ENCODE assay signal across 11 cellular contexts in the genomic region with DNA sequence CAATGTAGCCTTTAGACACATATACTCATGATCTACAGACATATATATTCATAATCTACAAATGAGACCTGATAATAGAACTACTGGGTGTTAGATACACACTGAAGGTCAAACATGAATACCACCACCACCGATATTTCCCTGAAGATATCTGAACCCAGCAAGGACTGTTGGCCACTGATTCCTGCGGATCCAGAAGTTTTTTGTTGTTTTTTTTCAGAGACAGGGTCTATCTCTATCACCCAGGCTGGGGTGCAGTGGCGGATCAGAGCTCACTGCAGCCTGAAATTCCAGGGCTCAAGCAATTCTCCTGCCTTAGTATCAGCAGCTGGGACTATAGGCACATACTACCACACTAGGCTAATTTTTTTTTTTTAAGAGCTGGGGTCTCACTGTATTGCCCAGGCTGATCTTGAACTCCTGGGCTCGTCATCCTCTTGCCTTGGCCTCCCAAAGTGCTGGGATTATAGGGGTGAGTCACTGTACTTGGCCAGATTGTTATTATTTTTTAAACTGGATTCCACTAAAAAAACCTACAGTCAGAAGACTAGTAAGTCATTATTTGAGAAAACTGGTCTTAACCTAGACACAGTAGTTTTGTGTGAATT. TPM values are rescaled to one million over a fixed set of nuclear protein-coding genes. Genes with fewer than 3 reads are reported as not detected.
DNase-seq lines count a peak whose midpoint lies in the region; ATAC-seq, FAIRE-seq and TF ChIP-seq lines count a peak whose summit lies in the region.
"Had no signal": no experiment of that assay in that cellular context is flagged by ENCODE, and none has a peak within 500 bp of the region (broad histone marks: within the 10 kb centered on the region; RNA-seq: fewer than 3 reads in every experiment).

No MANE protein-coding gene starts in this region.

- no peaks in the 10 kb centered on the region for H3K27me3 Mint-ChIP-seq in astrocyte (ENCODE audit: low read depth, unreplicated experiment)
- H3K27me3 Mint-ChIP-seq in nephron progenitor cell (ENCODE audit: low read depth, poor library complexity): peaks cover 2% of the 10 kb centered on the region

- TF ChIP-seq CTCF in DOHH2 (IDR thresholded peaks at IDR 0.05; ENCODE audit: low read depth, low read length, poor library complexity, severe bottlenecking) (no peak), Loucy (conservative IDR thresholded peaks at IDR 0.05; ENCODE audit: low read length) (no peak), astrocyte (IDR thresholded peaks at IDR 0.05; ENCODE audit: insufficient read depth, low read depth, low read length) (no peak), nephron progenitor cell (IDR thresholded peaks at IDR 0.05) (no peak)

- H3K9me3 Mint-ChIP-seq in astrocyte (ENCODE audit: unreplicated experiment) (no peaks in the 10 kb centered on the region), nephron progenitor cell (no peaks in the 10 kb centered on the region)

- peak overlapping the region; percentile 84 for H3K9ac ChIP-seq in Loucy (ENCODE audit: low read depth, low read length, poor library complexity, severe bottlenecking)
- H3K9ac ChIP-seq in astrocyte (ENCODE audit: low read length): no peak overlapping the region

- H3K4me1 ChIP-seq in DOHH2 (ENCODE audit: control insufficient read depth, low read length) (peaks cover 24% of the 10 kb centered on the region), Loucy (ENCODE audit: insufficient read depth, low read length, poor library complexity, severe bottlenecking) (peaks cover 55% of the 10 kb centered on the region), astrocyte (ENCODE audit: insufficient read depth, low read length) (peaks cover 8% of the 10 kb centered on the region)

- H3K4me3 Mint-ChIP-seq in astrocyte (ENCODE audit: unreplicated experiment) (peak overlapping the region; percentile 78), nephron progenitor cell (peak overlapping the region; percentile 77)

- peaks cover 27% of the 10 kb centered on the region for H3K4me1 Mint-ChIP-seq in astrocyte (ENCODE audit: low read depth, unreplicated experiment)
- peaks cover 27% of the 10 kb centered on the region for H3K4me1 Mint-ChIP-seq in nephron progenitor cell

- DNase-seq in astrocyte (ENCODE audit: low read depth): no peak
- DNase-seq in nephron progenitor cell: no peak
- DNase-seq in activated gamma-delta T cell treated with Interleukin-2 at 50 U/mL for 16 hours: no peak
- no peak for DNase-seq in ACHN
- DNase-seq: activated CD4-positive, alpha-beta T cell treated with anti-CD3 and anti-CD28 coated beads, Interleukin-2, amount 50 U/mL, for 48 hours; cerebellar nuclear complex; HCEC 1CT; mucosa of descending colon had no signal

- in situ Hi-C loops in ACHN (cut with HindIII; ENCODE audit: low pct_ligation_motif_present, low pct_unique_long_range_greater_than_20kb, low sequenced_read_pairs): no loop called here

- H3K4me3 ChIP-seq in DOHH2 (ENCODE audit: low read length): peak overlapping the region; percentile 90
- H3K4me3 ChIP-seq in Loucy (ENCODE audit: low read length, poor library complexity, severe bottlenecking): peak overlapping the region; percentile 87
- no peak overlapping the region for H3K4me3 ChIP-seq in astrocyte (ENCODE audit: insufficient read depth, low read depth, low read length)
- H3K4me3 ChIP-seq: mucosa of descending colon had no signal

- H3K36me3 ChIP-seq in DOHH2 (ENCODE audit: control insufficient read depth, low read length) (peaks cover 54% of the 10 kb centered on the region), Loucy (ENCODE audit: insufficient read depth, low read length) (no peaks in the 10 kb centered on the region), astrocyte (ENCODE audit: insufficient read depth, low read length) (peaks cover 5% of the 10 kb centered on the region)

- H3K9me3 ChIP-seq in DOHH2 (ENCODE audit: control insufficient read depth, insufficient read depth, low read length) (no peaks in the 10 kb centered on the region), Loucy (ENCODE audit: insufficient read depth, low read depth, low read length) (no peaks in the 10 kb centered on the region), astrocyte (ENCODE audit: insufficient read depth, low read depth, low read length) (no peaks in the 10 kb centered on the region)
- H3K9me3 ChIP-seq: mucosa of descending colon had no signal

- H3F3A ChIP-seq in DOHH2 (ENCODE audit: control insufficient read depth, insufficient read depth): peaks cover 14% of the 10 kb centered on the region
- no peaks in the 10 kb centered on the region; the same call in 1 of the 2 replicates for H3F3A ChIP-seq in Loucy (ENCODE audit: low read depth)

- FAIRE-seq in astrocyte (lab: Jason Lieb, UNC): no peak

- peak overlapping the region; percentile 24 for H3K27ac Mint-ChIP-seq in astrocyte (ENCODE audit: unreplicated experiment)
- H3K27ac Mint-ChIP-seq in nephron progenitor cell: no peak overlapping the region

- H3K27me3 ChIP-seq in DOHH2 (ENCODE audit: control insufficient read depth, low read length) (no peaks in the 10 kb centered on the region), Loucy (ENCODE audit: insufficient read depth, low read length, poor library complexity, severe bottlenecking) (no peaks in the 10 kb centered on the region), astrocyte (ENCODE audit: insufficient read depth, low read length) (no peaks in the 10 kb centered on the region)

- H3K4me2 ChIP-seq in DOHH2 (ENCODE audit: low read length) (peak overlapping the region; percentile 99), Loucy (ENCODE audit: low read depth, low read length, poor library complexity, severe bottlenecking) (peak overlapping the region; percentile 99), astrocyte (ENCODE audit: low read length) (peak overlapping the region; percentile 93)

- H3K79me2 ChIP-seq in DOHH2 (ENCODE audit: control insufficient read depth, low read length): peaks cover 55% of the 10 kb centered on the region
- H3K79me2 ChIP-seq in Loucy (ENCODE audit: insufficient read depth, low read length): peaks cover 44% of the 10 kb centered on the region
- H3K79me2 ChIP-seq in astrocyte (ENCODE audit: insufficient read depth, low read length): peaks cover 36% of the 10 kb centered on the region

- H3K36me3 Mint-ChIP-seq in astrocyte (ENCODE audit: low read depth, unreplicated experiment): peaks cover 9% of the 10 kb centered on the region
- peaks cover 37% of the 10 kb centered on the region for H3K36me3 Mint-ChIP-seq in nephron progenitor cell (ENCODE audit: low read depth)

- no peak overlapping the region for H2AFZ ChIP-seq in Loucy (ENCODE audit: low read length)
- no peak overlapping the region for H2AFZ ChIP-seq in astrocyte (ENCODE audit: low read depth, low read length)

- no peak for ATAC-seq in HG02938 (IDR thresholded peaks at IDR 0.05; ENCODE audit: unreplicated experiment)
- ATAC-seq: mucosa of descending colon had no signal

- no peak overlapping the region for H3K27ac ChIP-seq in DOHH2 (ENCODE audit: low read depth, low read length)
- H3K27ac ChIP-seq in astrocyte (ENCODE audit: low read depth, low read length): no peak overlapping the region

- H3K9me2 ChIP-seq in DOHH2 (replicated peaks; ENCODE audit: control insufficient read depth, low read length) (no peaks in the 10 kb centered on the region), Loucy (replicated peaks; ENCODE audit: low read depth, low read length) (no peaks in the 10 kb centered on the region)

- H4K20me1 ChIP-seq in DOHH2 (ENCODE audit: control insufficient read depth, insufficient read depth, low read depth, low read length) (0 out of 2 replicates have a peak, but pooled peaks cover under 1% of the 10 kb centered on the region), Loucy (ENCODE audit: insufficient read depth, low read length, poor library complexity, severe bottlenecking) (peaks cover 9% of the 10 kb centered on the region), astrocyte (ENCODE audit: insufficient read depth, low read length) (peaks cover under 1% of the 10 kb centered on the region)

RNA-seq across cellular contexts. Expression of a gene that starts 1.8 kb away (rescaled TPM):
- total RNA-seq in astrocyte: 52.3 and 55.7 TPM in 2 replicates

RNA-seq across cellular contexts. Expression of a gene that starts 4.4 kb away (rescaled TPM):
- 18.7 and 23.9 TPM in 2 replicates for total RNA-seq in astrocyte

RNA-seq across cellular contexts. Expression of a gene that starts 24.2 kb away (rescaled TPM):
- 151 and 176 TPM in 2 replicates for total RNA-seq in astrocyte
